In genomic region chr1:110341872-110342331, GRCh38 we compare ENCODE assay signal across 9 cellular contexts. TPM values are rescaled to one million over a fixed set of nuclear protein-coding genes. Genes with fewer than 3 reads are reported as not detected.
A peak's percentile ranks its signal among the peaks of the same experiment; 100 is the strongest.
DNase-seq lines count a peak whose midpoint lies in the region; ATAC-seq and TF ChIP-seq lines count a peak whose summit lies in the region.
"Had no signal": no experiment of that assay in that cellular context is flagged by ENCODE, and none has a peak within 500 bp of the region (broad histone marks: within the 10 kb centered on the region; RNA-seq: fewer than 3 reads in every experiment).

No MANE protein-coding gene starts in this region.

- H3K4me3 ChIP-seq in heart right ventricle (peak overlapping the region in 9 of 10 donors; percentile 6 to 94 (median 27)), SK-N-MC (peak overlapping the region; percentile 96), iPS-11a (ENCODE audit: low read depth, low read length) (peak overlapping the region; percentile 21), thoracic aorta (peak overlapping the region; percentile 4)

- in situ Hi-C loops in KBM-7 (cut with MboI; ENCODE audit: low pct_unique_long_range_greater_than_20kb, low sequenced_read_pairs), result no loop called here

- DNase-seq in heart right ventricle (no peak), Right ventricle myocardium superior (no peak), SK-N-MC (ENCODE audit: low read depth, low spot score) (no peak), thoracic aorta (ENCODE audit: low spot score) (no peak), NCI-H524 treated with DMSO at 0.1 percent for 48 hours (lab: John Stamatoyannopoulos, UW) (no peak), NCI-H1436 (lab: John Stamatoyannopoulos, UW) (no peak), KBM-7 (no peak)
- DNase-seq: activated T-cell treated with anti-CD3 and anti-CD28 coated beads for 4 hours had no signal

- H3K27ac ChIP-seq in heart right ventricle (peak overlapping the region in 5 of 10 donors; percentile 3 to 97 (median 13)), SK-N-MC (no peak overlapping the region), thoracic aorta (no peak overlapping the region)

- ATAC-seq in heart right ventricle (no peak), Right ventricle myocardium superior (ENCODE audit: poor library complexity) (no peak), thoracic aorta (ENCODE audit: insufficient number of reproducible peaks, low FRiP score, low read depth) (no peak)

- peaks cover 0 to 65% (median 11%) of the 10 kb centered on the region in 9 donors for H3K36me3 ChIP-seq in heart right ventricle
- peaks cover 65% of the 10 kb centered on the region for H3K36me3 ChIP-seq in SK-N-MC (ENCODE audit: insufficient read depth, low read length)
- peaks cover 9% of the 10 kb centered on the region for H3K36me3 ChIP-seq in thoracic aorta

- peaks cover 16 to 83% (median 76%) of the 10 kb centered on the region in 9 donors for H3K4me1 ChIP-seq in heart right ventricle
- peaks cover 41 to 68% of the 10 kb centered on the region in 2 donors for H3K4me1 ChIP-seq in thoracic aorta (ENCODE audit: control insufficient read depth in 1 of 2, low read depth in 2 of 2)

- peak overlapping the region; percentile 98 for H3K9ac ChIP-seq in SK-N-MC (ENCODE audit: insufficient read length)

- no peak for TF ChIP-seq CTCF in heart right ventricle (IDR thresholded peaks at IDR 0.05)
- no peak for TF ChIP-seq CTCF in thoracic aorta (IDR thresholded peaks at IDR 0.05)

- H3K27me3 ChIP-seq in heart right ventricle (no peaks in the 10 kb centered on the region), thoracic aorta (replicated peaks; ENCODE audit: insufficient read depth) (no peaks in the 10 kb centered on the region)

- intact Hi-C loops in heart right ventricle (cut with DNase I) (loop anchor here in 3 of 10 donors (5.0 to 10.0 kb wide), 3 partner anchors 45 to 65 kb away; partner anchors contain the start of genes LAMTOR5 (in 1 of the 3) and SLC16A4 (in 1 of the 3)), Right ventricle myocardium superior (cut with DNase I) (loop anchor here (5.0 kb wide), 1 partner anchor 65 kb away; the partner anchor contains the start of gene LAMTOR5)

- H3K9me3 ChIP-seq in heart right ventricle, result no peaks in the 10 kb centered on the region
- H3K9me3 ChIP-seq in SK-N-MC (ENCODE audit: low read depth, low read length), result no peaks in the 10 kb centered on the region
- H3K9me3 ChIP-seq in thoracic aorta, result no peaks in the 10 kb centered on the region

- 38 to 47% methylated on average over 9 of the region's 9 CpGs for WGBS in heart right ventricle, 2 donors

RNA-seq across cellular contexts. Expression of gene RBM15, which starts 2.7 kb away (rescaled TPM):
- total RNA-seq in heart right ventricle, result 10 to 100 TPM; 15.4 to 22.3 (median 19.4) TPM
- polyA plus RNA-seq in heart right ventricle, result 1 to 10 TPM; 1.4 to 5.9 TPM
- total RNA-seq in Right ventricle myocardium superior, result 13.9 TPM
- total RNA-seq in thoracic aorta, result 10 to 100 TPM; 27.3 to 53.5 TPM

RNA-seq across cellular contexts. Expression of gene SLC16A4, which starts 48.9 kb away (rescaled TPM):
- total RNA-seq in heart right ventricle (1 to 10 TPM; 1.3 to 3.5 (median 2.4) TPM), Right ventricle myocardium superior (3.4 TPM), thoracic aorta (10 to 100 TPM; 29.8 to 48.5 TPM)
- polyA plus RNA-seq in heart right ventricle, result 1 to 10 TPM; 1.5 to 3.4 TPM

Comparison
In these comparisons a context has a peak if more than half of its experiments do, and no peak if none do; other contexts are left out.
1. H3K4me3 ChIP-seq: peak in every context shown above with its lines; median percentile 96 in SK-N-MC; 27 in heart right ventricle; 21 in iPS-11a; 4 in thoracic aorta.